ENCODE assay signal across 1 cellular context in genomic region chr2:69642709-69643601, GRCh38.
TF ChIP-seq lines count a peak whose summit lies in the region.

No MANE protein-coding gene starts in this region.

TF ChIP-seq in H1, 55 proteins besides CTCF, POLR2A, EP300 and RAD21 (continued from another document):
- TF ChIP-seq, protein P1, sequence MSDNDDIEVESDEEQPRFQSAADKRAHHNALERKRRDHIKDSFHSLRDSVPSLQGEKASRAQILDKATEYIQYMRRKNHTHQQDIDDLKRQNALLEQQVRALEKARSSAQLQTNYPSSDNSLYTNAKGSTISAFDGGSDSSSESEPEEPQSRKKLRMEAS (IDR thresholded peaks at IDR 0.05): no peak
- TF ChIP-seq E2F6 (IDR thresholded peaks at IDR 0.05) (no peak), CHD1 (IDR thresholded peaks at IDR 0.05; ENCODE audit: low read depth, low read length) (no peak), CEBPB (IDR thresholded peaks at IDR 0.05; ENCODE audit: low read depth, low read length) (no peak), EZH2 (IDR thresholded peaks at IDR 0.05; ENCODE audit: low read depth, low read length, severe bottlenecking) (no peak), KDM5A (IDR thresholded peaks at IDR 0.05; ENCODE audit: low read length) (no peak), TBP (IDR thresholded peaks at IDR 0.05; ENCODE audit: low read depth, low read length) (no peak), RBBP5 (IDR thresholded peaks at IDR 0.05; ENCODE audit: borderline replicate concordance, low read depth, low read length) (peak; percentile 6; the same call in 1 of the 2 replicates), SIX5 (IDR thresholded peaks at IDR 0.05; ENCODE audit: low read depth, low read length) (no peak), TAF7 (optimal IDR thresholded peaks at IDR 0.05; ENCODE audit: borderline replicate concordance, low read depth, low read length) (no peak), FOSL1 (IDR thresholded peaks at IDR 0.05; ENCODE audit: insufficient read depth, low read depth, low read length) (no peak), BRCA1 (IDR thresholded peaks at IDR 0.05; ENCODE audit: low read depth, low read length) (no peak), CREB1 (IDR thresholded peaks at IDR 0.05) (no peak), TAF1 (IDR thresholded peaks at IDR 0.05; ENCODE audit: low read depth, low read length) (0 out of 2 replicates have a peak, but pooled peaks have one; percentile 43), SUZ12 (IDR thresholded peaks at IDR 0.05; ENCODE audit: low read length) (no peak), JUN (IDR thresholded peaks at IDR 0.05; ENCODE audit: low read depth, low read length) (no peak), SP1 (IDR thresholded peaks at IDR 0.05; ENCODE audit: low read depth, low read length) (no peak), CBX5 (IDR thresholded peaks at IDR 0.05; ENCODE audit: low read depth, low read length) (no peak), GABPA (IDR thresholded peaks at IDR 0.05; ENCODE audit: borderline replicate concordance, insufficient read depth, low read length) (no peak), SRF (IDR thresholded peaks at IDR 0.05; ENCODE audit: low read depth, low read length) (no peak), CHD7 (IDR thresholded peaks at IDR 0.05; ENCODE audit: insufficient replicate concordance, low read length) (no peak), SIN3A (conservative IDR thresholded peaks at IDR 0.05 in 1 of 2, IDR thresholded peaks at IDR 0.05 in 1 of 2; ENCODE audit: low read depth in 1 of 2, low read length in 2 of 2) (peak; percentile 26 to 43; a peak in 2 of 4 replicates), ATF2 (IDR thresholded peaks at IDR 0.05; ENCODE audit: low read length) (no peak), CBX8 (IDR thresholded peaks at IDR 0.05; ENCODE audit: borderline replicate concordance, low read depth, low read length) (no peak), NANOG (IDR thresholded peaks at IDR 0.05; ENCODE audit: insufficient read depth, low read depth, low read length, poor library complexity, severe bottlenecking) (no peak), EGR1 (IDR thresholded peaks at IDR 0.05; ENCODE audit: borderline replicate concordance, low read depth, low read length) (no peak), SIRT6 (IDR thresholded peaks at IDR 0.05; ENCODE audit: low read length) (no peak), RFX5 (IDR thresholded peaks at IDR 0.05; ENCODE audit: borderline replicate concordance, low read depth, low read length) (no peak), MAFK (IDR thresholded peaks at IDR 0.05; ENCODE audit: low read depth, low read length) (no peak), HDAC2 (IDR thresholded peaks at IDR 0.05; ENCODE audit: borderline replicate concordance in 1 of 2, low read depth in 2 of 2, low read length in 2 of 2) (no peak; a peak in 1 of 4 replicates), ATF3 (IDR thresholded peaks at IDR 0.05; ENCODE audit: insufficient read depth, low read depth, low read length) (no peak), JUND (IDR thresholded peaks at IDR 0.05; ENCODE audit: low read length) (no peak), KDM1A (IDR thresholded peaks at IDR 0.05; ENCODE audit: borderline replicate concordance, low read length) (no peak), SP4 (IDR thresholded peaks at IDR 0.05; ENCODE audit: low read length) (no peak), KDM4A (IDR thresholded peaks at IDR 0.05; ENCODE audit: low read depth, low read length, severe bottlenecking) (peak; percentile 56), YY1 (IDR thresholded peaks at IDR 0.05; ENCODE audit: low read depth, low read length) (no peak), TEAD4 (IDR thresholded peaks at IDR 0.05; ENCODE audit: low read depth, low read length) (no peak), PHF8 (conservative IDR thresholded peaks at IDR 0.05; ENCODE audit: low read depth, low read length) (no peak; the same call in 1 of the 2 replicates), NRF1 (IDR thresholded peaks at IDR 0.05; ENCODE audit: low read depth, low read length) (no peak), ASH2L (IDR thresholded peaks at IDR 0.05; ENCODE audit: low read length) (peak; percentile 93), GTF2F1 (IDR thresholded peaks at IDR 0.05; ENCODE audit: borderline replicate concordance, low read depth, low read length) (no peak), POLR2AphosphoS5 (IDR thresholded peaks at IDR 0.05; ENCODE audit: low read depth, low read length) (no peak), TCF12 (IDR thresholded peaks at IDR 0.05; ENCODE audit: low read depth, low read length) (no peak)
- TF ChIP-seq, protein P2, sequence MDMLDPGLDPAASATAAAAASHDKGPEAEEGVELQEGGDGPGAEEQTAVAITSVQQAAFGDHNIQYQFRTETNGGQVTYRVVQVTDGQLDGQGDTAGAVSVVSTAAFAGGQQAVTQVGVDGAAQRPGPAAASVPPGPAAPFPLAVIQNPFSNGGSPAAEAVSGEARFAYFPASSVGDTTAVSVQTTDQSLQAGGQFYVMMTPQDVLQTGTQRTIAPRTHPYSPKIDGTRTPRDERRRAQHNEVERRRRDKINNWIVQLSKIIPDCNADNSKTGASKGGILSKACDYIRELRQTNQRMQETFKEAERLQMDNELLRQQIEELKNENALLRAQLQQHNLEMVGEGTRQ (IDR thresholded peaks at IDR 0.05; ENCODE audit: low read length): no peak
